ENCODE assay signal across 1 cellular context in the genomic region with DNA sequence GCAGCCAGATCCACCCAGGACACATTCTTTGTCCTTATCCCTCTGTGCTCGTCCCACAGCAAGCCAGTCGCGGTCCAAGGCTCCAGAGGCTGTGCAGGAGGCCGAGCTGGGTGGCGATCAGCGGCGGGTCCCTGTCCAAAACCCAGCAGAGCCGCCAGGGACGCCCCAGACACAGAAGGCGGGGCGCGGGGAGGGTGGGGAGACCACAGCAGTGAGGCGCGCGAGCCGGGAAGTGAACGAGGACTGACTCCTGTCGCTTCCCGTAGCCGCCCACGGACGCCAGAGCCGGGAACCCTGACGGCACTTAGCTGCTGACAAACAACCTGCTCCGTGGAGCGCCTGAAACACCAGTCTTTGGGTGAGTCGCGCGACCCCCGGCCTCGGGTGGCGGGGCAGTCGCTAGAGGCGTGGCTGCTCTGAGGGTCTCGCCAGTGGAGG.
A peak's percentile ranks its signal among the peaks of the same experiment; 100 is the strongest.
TF ChIP-seq lines count a peak whose summit lies in the region.

A gene (plus strand): TSS at position 279 of the 438 bp plus-strand sequence. CDS start 2,089 bp downstream, outside the sequence.

TF ChIP-seq in K562, 482 proteins besides CTCF, POLR2A, EP300 and RAD21 (continued from another document and continues in another):
- TF ChIP-seq, protein P1, sequence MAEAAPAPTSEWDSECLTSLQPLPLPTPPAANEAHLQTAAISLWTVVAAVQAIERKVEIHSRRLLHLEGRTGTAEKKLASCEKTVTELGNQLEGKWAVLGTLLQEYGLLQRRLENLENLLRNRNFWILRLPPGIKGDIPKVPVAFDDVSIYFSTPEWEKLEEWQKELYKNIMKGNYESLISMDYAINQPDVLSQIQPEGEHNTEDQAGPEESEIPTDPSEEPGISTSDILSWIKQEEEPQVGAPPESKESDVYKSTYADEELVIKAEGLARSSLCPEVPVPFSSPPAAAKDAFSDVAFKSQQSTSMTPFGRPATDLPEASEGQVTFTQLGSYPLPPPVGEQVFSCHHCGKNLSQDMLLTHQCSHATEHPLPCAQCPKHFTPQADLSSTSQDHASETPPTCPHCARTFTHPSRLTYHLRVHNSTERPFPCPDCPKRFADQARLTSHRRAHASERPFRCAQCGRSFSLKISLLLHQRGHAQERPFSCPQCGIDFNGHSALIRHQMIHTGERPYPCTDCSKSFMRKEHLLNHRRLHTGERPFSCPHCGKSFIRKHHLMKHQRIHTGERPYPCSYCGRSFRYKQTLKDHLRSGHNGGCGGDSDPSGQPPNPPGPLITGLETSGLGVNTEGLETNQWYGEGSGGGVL (CRISPR knock-in tag; IDR thresholded peaks at IDR 0.05) = no peak
- TF ChIP-seq SAFB2 (IDR thresholded peaks at IDR 0.05; ENCODE audit: borderline replicate concordance, low read depth, low read length, severe bottlenecking) = no peak
- TF ChIP-seq ZC3H11A (IDR thresholded peaks at IDR 0.05; ENCODE audit: low read depth, low read length) = no peak
- TF ChIP-seq PTRF (tag; IDR thresholded peaks at IDR 0.05) = no peak
- TF ChIP-seq MEF2D (tag; conservative IDR thresholded peaks at IDR 0.05; ENCODE audit: low read depth) = no peak
- no peak for TF ChIP-seq KLF10 (CRISPR knock-in tag; IDR thresholded peaks at IDR 0.05)
- TF ChIP-seq, protein P2, sequence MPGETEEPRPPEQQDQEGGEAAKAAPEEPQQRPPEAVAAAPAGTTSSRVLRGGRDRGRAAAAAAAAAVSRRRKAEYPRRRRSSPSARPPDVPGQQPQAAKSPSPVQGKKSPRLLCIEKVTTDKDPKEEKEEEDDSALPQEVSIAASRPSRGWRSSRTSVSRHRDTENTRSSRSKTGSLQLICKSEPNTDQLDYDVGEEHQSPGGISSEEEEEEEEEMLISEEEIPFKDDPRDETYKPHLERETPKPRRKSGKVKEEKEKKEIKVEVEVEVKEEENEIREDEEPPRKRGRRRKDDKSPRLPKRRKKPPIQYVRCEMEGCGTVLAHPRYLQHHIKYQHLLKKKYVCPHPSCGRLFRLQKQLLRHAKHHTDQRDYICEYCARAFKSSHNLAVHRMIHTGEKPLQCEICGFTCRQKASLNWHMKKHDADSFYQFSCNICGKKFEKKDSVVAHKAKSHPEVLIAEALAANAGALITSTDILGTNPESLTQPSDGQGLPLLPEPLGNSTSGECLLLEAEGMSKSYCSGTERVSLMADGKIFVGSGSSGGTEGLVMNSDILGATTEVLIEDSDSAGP (CRISPR knock-in tag; IDR thresholded peaks at IDR 0.05) = no peak
- TF ChIP-seq DPF2 (IDR thresholded peaks at IDR 0.05) = no peak
- TF ChIP-seq PML (IDR thresholded peaks at IDR 0.05; ENCODE audit: low read length) = no peak; the same call in 1 of the 2 replicates
- no peak for TF ChIP-seq GABPB2 (CRISPR knock-in tag; conservative IDR thresholded peaks at IDR 0.05)
- TF ChIP-seq JUNB (CRISPR knock-in tag; conservative IDR thresholded peaks at IDR 0.05) = no peak
- no peak; a peak in 1 of 3 replicates for TF ChIP-seq CBX3 (IDR thresholded peaks at IDR 0.05; ENCODE audit: borderline replicate concordance in 1 of 2, low read length in 2 of 2)
- TF ChIP-seq, protein P3, sequence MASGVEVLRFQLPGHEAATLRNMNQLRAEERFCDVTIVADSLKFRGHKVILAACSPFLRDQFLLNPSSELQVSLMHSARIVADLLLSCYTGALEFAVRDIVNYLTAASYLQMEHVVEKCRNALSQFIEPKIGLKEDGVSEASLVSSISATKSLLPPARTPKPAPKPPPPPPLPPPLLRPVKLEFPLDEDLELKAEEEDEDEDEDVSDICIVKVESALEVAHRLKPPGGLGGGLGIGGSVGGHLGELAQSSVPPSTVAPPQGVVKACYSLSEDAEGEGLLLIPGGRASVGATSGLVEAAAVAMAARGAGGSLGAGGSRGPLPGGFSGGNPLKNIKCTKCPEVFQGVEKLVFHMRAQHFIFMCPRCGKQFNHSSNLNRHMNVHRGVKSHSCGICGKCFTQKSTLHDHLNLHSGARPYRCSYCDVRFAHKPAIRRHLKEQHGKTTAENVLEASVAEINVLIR (CRISPR knock-in tag; IDR thresholded peaks at IDR 0.05) = no peak
- TF ChIP-seq, protein P4, sequence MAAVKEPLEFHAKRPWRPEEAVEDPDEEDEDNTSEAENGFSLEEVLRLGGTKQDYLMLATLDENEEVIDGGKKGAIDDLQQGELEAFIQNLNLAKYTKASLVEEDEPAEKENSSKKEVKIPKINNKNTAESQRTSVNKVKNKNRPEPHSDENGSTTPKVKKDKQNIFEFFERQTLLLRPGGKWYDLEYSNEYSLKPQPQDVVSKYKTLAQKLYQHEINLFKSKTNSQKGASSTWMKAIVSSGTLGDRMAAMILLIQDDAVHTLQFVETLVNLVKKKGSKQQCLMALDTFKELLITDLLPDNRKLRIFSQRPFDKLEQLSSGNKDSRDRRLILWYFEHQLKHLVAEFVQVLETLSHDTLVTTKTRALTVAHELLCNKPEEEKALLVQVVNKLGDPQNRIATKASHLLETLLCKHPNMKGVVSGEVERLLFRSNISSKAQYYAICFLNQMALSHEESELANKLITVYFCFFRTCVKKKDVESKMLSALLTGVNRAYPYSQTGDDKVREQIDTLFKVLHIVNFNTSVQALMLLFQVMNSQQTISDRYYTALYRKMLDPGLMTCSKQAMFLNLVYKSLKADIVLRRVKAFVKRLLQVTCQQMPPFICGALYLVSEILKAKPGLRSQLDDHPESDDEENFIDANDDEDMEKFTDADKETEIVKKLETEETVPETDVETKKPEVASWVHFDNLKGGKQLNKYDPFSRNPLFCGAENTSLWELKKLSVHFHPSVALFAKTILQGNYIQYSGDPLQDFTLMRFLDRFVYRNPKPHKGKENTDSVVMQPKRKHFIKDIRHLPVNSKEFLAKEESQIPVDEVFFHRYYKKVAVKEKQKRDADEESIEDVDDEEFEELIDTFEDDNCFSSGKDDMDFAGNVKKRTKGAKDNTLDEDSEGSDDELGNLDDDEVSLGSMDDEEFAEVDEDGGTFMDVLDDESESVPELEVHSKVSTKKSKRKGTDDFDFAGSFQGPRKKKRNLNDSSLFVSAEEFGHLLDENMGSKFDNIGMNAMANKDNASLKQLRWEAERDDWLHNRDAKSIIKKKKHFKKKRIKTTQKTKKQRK (IDR thresholded peaks at IDR 0.05; ENCODE audit: borderline replicate concordance, low read depth, low read length) = no peak
- TF ChIP-seq ZNF121 (CRISPR knock-in tag; conservative IDR thresholded peaks at IDR 0.05) = no peak
- TF ChIP-seq SP2 (IDR thresholded peaks at IDR 0.05; ENCODE audit: extremely low read depth, low read depth, low read length, poor library complexity, severe bottlenecking) = no peak
- TF ChIP-seq, protein P5, sequence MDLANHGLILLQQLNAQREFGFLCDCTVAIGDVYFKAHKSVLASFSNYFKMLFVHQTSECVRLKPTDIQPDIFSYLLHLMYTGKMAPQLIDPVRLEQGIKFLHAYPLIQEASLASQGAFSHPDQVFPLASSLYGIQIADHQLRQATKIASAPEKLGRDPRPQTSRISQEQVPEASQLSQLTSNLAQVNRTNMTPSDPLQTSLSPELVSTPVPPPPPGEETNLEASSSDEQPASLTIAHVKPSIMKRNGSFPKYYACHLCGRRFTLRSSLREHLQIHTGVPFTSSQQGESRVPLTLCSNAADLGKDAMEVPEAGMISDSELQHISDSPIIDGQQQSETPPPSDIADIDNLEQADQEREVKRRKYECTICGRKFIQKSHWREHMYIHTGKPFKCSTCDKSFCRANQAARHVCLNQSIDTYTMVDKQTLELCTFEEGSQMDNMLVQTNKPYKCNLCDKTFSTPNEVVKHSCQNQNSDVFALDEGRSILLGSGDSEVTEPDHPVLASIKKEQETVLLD (IDR thresholded peaks at IDR 0.05) = no peak
- no peak for TF ChIP-seq ZNF785 (CRISPR knock-in tag; IDR thresholded peaks at IDR 0.05)
- no peak for TF ChIP-seq MXI1 (IDR thresholded peaks at IDR 0.05; ENCODE audit: low read depth, low read length)
- no peak for TF ChIP-seq NCOR1 (IDR thresholded peaks at IDR 0.05)
- no peak for TF ChIP-seq SP1 (CRISPR knock-in tag; IDR thresholded peaks at IDR 0.05)
- 0 out of 2 replicates have a peak, but pooled peaks have one; percentile 5 for TF ChIP-seq ARID1B (IDR thresholded peaks at IDR 0.05)
- TF ChIP-seq DDX20 (tag; IDR thresholded peaks at IDR 0.05; ENCODE audit: low read depth) = no peak
- TF ChIP-seq, protein P6, sequence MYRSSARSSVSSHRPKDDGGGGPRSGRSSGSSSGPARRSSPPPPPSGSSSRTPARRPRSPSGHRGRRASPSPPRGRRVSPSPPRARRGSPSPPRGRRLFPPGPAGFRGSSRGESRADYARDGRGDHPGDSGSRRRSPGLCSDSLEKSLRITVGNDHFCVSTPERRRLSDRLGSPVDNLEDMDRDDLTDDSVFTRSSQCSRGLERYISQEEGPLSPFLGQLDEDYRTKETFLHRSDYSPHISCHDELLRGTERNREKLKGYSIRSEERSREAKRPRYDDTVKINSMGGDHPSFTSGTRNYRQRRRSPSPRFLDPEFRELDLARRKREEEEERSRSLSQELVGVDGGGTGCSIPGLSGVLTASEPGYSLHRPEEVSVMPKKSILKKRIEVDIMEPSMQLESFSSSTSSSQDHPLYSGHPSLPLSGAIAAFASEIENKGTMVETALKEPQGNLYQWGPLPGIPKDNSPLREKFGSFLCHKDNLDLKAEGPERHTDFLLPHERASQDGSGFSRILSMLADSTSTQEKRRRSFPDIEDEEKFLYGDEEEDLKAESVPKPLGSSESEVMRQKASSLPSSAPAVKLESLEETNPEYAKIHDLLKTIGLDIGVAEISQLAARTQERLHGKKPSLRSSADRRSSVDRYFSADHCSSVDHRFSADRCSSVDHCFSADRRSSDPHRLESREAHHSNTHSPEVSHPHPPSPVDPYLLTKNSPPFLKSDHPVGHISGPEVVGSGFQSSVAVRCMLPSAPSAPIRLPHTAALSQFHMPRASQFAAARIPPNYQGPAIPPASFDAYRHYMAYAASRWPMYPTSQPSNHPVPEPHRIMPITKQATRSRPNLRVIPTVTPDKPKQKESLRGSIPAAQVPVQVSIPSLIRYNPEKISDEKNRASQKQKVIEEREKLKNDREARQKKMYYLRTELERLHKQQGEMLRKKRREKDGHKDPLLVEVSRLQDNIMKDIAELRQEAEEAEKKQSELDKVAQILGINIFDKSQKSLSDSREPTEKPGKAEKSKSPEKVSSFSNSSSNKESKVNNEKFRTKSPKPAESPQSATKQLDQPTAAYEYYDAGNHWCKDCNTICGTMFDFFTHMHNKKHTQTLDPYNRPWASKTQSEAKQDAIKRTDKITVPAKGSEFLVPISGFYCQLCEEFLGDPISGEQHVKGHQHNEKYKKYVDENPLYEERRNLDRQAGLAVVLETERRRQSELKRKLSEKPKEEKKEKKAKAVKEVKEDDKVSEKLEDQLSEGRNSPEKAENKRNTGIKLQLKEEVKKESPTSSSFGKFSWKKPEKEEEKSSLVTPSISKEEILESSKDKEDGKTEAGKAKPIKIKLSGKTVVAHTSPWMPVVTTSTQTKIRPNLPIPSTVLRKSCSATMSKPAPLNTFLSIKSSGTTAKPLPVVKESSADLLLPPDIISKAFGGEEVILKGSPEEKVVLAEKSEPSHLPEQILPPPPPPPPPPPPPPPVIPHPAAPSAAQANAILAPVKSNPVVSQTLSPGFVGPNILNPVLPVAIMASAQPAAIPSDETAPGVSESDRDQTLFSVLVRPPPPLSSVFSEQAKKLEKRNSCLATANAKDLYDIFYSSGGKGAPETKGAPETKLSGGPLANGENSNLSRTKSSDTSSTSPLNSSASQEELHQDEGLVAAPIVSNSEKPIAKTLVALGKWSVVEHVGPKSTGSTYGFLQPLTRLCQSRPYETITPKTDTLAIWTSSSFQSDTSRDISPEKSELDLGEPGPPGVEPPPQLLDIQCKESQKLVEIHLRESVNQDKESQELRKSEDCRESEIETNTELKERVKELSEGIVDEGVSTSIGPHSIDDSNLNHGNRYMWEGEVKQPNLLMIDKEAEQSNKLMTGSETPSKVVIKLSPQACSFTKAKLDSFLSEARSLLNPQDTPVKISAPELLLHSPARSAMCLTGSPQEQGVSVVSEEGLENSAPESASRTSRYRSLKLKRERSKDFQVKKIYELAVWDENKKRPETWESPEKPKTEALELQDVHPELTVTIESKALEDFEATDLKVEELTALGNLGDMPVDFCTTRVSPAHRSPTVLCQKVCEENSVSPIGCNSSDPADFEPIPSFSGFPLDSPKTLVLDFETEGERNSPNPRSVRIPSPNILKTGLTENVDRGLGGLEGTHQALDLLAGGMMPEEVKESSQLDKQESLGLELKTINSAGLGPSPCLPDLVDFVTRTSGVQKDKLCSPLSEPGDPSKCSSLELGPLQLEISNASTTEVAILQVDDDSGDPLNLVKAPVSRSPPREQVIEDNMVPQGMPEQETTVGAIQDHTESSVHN (IDR thresholded peaks at IDR 0.05; ENCODE audit: borderline replicate concordance in 1 of 2, low read depth in 1 of 2) = no peak
- no peak for TF ChIP-seq ZFPM2 (CRISPR knock-in tag; IDR thresholded peaks at IDR 0.05)
- TF ChIP-seq ERF (CRISPR knock-in tag; IDR thresholded peaks at IDR 0.05) = no peak
- TF ChIP-seq PTBP1 (IDR thresholded peaks at IDR 0.05; ENCODE audit: low read depth, low read length) = no peak
- no peak for TF ChIP-seq IRF2 (CRISPR knock-in tag; IDR thresholded peaks at IDR 0.05)
- TF ChIP-seq DMBX1 (CRISPR knock-in tag; IDR thresholded peaks at IDR 0.05; ENCODE audit: borderline replicate concordance) = no peak
- no peak; the same call in 1 of the 2 replicates for TF ChIP-seq NFIC (IDR thresholded peaks at IDR 0.05)
- TF ChIP-seq HSF4 (CRISPR knock-in tag; IDR thresholded peaks at IDR 0.05; ENCODE audit: borderline replicate concordance) = no peak
- TF ChIP-seq PHB2 (IDR thresholded peaks at IDR 0.05; ENCODE audit: low read depth) = no peak
- TF ChIP-seq ZNF695 (CRISPR knock-in tag; IDR thresholded peaks at IDR 0.05) = no peak
- no peak for TF ChIP-seq SRSF3 (IDR thresholded peaks at IDR 0.05; ENCODE audit: insufficient read depth, low read length)
- TF ChIP-seq, protein P7, sequence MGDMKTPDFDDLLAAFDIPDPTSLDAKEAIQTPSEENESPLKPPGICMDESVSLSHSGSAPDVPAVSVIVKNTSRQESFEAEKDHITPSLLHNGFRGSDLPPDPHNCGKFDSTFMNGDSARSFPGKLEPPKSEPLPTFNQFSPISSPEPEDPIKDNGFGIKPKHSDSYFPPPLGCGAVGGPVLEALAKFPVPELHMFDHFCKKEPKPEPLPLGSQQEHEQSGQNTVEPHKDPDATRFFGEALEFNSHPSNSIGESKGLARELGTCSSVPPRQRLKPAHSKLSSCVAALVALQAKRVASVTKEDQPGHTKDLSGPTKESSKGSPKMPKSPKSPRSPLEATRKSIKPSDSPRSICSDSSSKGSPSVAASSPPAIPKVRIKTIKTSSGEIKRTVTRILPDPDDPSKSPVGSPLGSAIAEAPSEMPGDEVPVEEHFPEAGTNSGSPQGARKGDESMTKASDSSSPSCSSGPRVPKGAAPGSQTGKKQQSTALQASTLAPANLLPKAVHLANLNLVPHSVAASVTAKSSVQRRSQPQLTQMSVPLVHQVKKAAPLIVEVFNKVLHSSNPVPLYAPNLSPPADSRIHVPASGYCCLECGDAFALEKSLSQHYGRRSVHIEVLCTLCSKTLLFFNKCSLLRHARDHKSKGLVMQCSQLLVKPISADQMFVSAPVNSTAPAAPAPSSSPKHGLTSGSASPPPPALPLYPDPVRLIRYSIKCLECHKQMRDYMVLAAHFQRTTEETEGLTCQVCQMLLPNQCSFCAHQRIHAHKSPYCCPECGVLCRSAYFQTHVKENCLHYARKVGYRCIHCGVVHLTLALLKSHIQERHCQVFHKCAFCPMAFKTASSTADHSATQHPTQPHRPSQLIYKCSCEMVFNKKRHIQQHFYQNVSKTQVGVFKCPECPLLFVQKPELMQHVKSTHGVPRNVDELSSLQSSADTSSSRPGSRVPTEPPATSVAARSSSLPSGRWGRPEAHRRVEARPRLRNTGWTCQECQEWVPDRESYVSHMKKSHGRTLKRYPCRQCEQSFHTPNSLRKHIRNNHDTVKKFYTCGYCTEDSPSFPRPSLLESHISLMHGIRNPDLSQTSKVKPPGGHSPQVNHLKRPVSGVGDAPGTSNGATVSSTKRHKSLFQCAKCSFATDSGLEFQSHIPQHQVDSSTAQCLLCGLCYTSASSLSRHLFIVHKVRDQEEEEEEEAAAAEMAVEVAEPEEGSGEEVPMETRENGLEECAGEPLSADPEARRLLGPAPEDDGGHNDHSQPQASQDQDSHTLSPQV (IDR thresholded peaks at IDR 0.05) = no peak
